Comparison of ENCODE assay signal across 2 cellular contexts in genomic region chr6:87139927-87140326, GRCh38. TPM values are rescaled to one million over a fixed set of nuclear protein-coding genes. Genes with fewer than 3 reads are reported as not detected.
"Had no signal": no experiment of that assay in that cellular context is flagged by ENCODE, and none has a peak within 500 bp of the region (broad histone marks: within the 10 kb centered on the region; RNA-seq: fewer than 3 reads in every experiment).

No MANE protein-coding gene starts in this region.

RNA-seq across cellular contexts. Expression of gene CGA, which starts 45.0 kb away (rescaled TPM):
- total RNA-seq: G401, GM12878 had no signal
